17 cellular contexts compared by ENCODE assay signal in genomic region chr1:8699679-8700078, GRCh38.
DNase-seq lines count a peak whose midpoint lies in the region; ATAC-seq, FAIRE-seq and TF ChIP-seq lines count a peak whose summit lies in the region.
"Had no signal": no experiment of that assay in that cellular context is flagged by ENCODE, and none has a peak within 500 bp of the region (broad histone marks: within the 10 kb centered on the region; RNA-seq: fewer than 3 reads in every experiment).

No MANE protein-coding gene starts in this region.

- TF ChIP-seq EP300 in neural cell (conservative IDR thresholded peaks at IDR 0.05; ENCODE audit: poor library complexity, severe bottlenecking): no peak

- DNase-seq in astrocyte (ENCODE audit: low read depth): no peak
- DNase-seq in AG08396 (ENCODE audit: low spot score): no peak
- DNase-seq in SHP77 treated with DMSO at 0.1 percent for 48 hours (lab: John Stamatoyannopoulos, UW): no peak
- DNase-seq: Caco-2, GM23248, MV-4-11, NCI-H1417 treated with DMSO at 0.1 percent for 48 hours, NCI-H2029, NCI-H510A treated with DMSO at 0.1 percent for 48 hours had no signal

- H3K27me3 Mint-ChIP-seq in astrocyte (ENCODE audit: low read depth, unreplicated experiment): no peaks in the 10 kb centered on the region
- H3K27me3 Mint-ChIP-seq: IgD-negative memory B cell had no signal

- peak overlapping the region in 10 of 11 experiments; percentile 95 to 100 (median 99); a peak in 15 of 22 replicates for H3K9ac ChIP-seq in BLaER1 treated with 17β-estradiol and CSF1 and Interleukin-3, amounts not matched to agents 10 nM and 100 nM
- H3K9ac ChIP-seq in astrocyte (ENCODE audit: low read length) (no peak overlapping the region), neural cell (ENCODE audit: low read length) (no peak overlapping the region)
- H3K9ac ChIP-seq: GM23248 had no signal

- peaks cover 31% of the 10 kb centered on the region for H3K4me1 Mint-ChIP-seq in astrocyte (ENCODE audit: low read depth, unreplicated experiment)

- peaks cover 0 to 53% (median 17%) of the 10 kb centered on the region in 11 experiments; a peak in 15 of 22 replicates for H3K36me3 ChIP-seq in BLaER1 treated with 17β-estradiol and CSF1 and Interleukin-3, amounts not matched to agents 10 nM and 100 nM
- H3K36me3 ChIP-seq in HEK293 (ENCODE audit: control insufficient read depth in 2 of 2, insufficient read depth in 1 of 2, low read length in 2 of 2) (no peaks in the 10 kb centered on the region), astrocyte (ENCODE audit: insufficient read depth, low read length) (no peaks in the 10 kb centered on the region), neural cell (ENCODE audit: insufficient read depth, low read length) (no peaks in the 10 kb centered on the region)
- H3K36me3 ChIP-seq: SJSA1 had no signal

- H3K27ac Mint-ChIP-seq in astrocyte (ENCODE audit: unreplicated experiment): peak overlapping the region; percentile 78

- peaks cover 13% of the 10 kb centered on the region for H3F3A ChIP-seq in neural cell (ENCODE audit: insufficient read depth, low read length, poor library complexity, severe bottlenecking)

- POLR2A ChIA-PET in HEK293 (lab: Yijun Ruan, JAX): interaction anchor here (0.5 to 1.2 kb wide), 2 partner anchors 17 to 24 kb away, joined by 5 to 6 read pairs; no protein-coding TSS in a partner anchor

- H3K9me3 ChIP-seq in BLaER1 treated with 17β-estradiol and CSF1 and Interleukin-3, amounts not matched to agents 10 nM and 100 nM (replicated peaks in 1 of 11): peaks cover 0 to 22% (median 6%) of the 10 kb centered on the region in 11 experiments; a peak in 9 of 22 replicates
- H3K9me3 ChIP-seq in HEK293 (ENCODE audit: control insufficient read depth, insufficient read depth, low read depth, low read length) (no peaks in the 10 kb centered on the region), astrocyte (ENCODE audit: insufficient read depth, low read depth, low read length) (no peaks in the 10 kb centered on the region), neural cell (ENCODE audit: low read length) (no peaks in the 10 kb centered on the region)
- H3K9me3 ChIP-seq: Caco-2, SJSA1 had no signal

- TF ChIP-seq RAD21 in neural cell (conservative IDR thresholded peaks at IDR 0.05): no peak

- no peak overlapping the region for H3K4me3 Mint-ChIP-seq in astrocyte (ENCODE audit: unreplicated experiment)
- H3K4me3 Mint-ChIP-seq: CD14-positive monocyte had no signal

- H3K79me2 ChIP-seq in astrocyte (ENCODE audit: insufficient read depth, low read length) (peaks cover 71% of the 10 kb centered on the region), neural cell (replicated peaks; ENCODE audit: insufficient read depth, low read length) (peaks cover 89% of the 10 kb centered on the region)

- ATAC-seq in HG02981 (IDR thresholded peaks at IDR 0.05; ENCODE audit: unreplicated experiment): no peak
- no peak for ATAC-seq in HG02678 (IDR thresholded peaks at IDR 0.05; ENCODE audit: unreplicated experiment)

- no peaks in the 10 kb centered on the region for H3K27me3 ChIP-seq in BLaER1 treated with 17β-estradiol and CSF1 and Interleukin-3, amounts not matched to agents 10 nM and 100 nM
- H3K27me3 ChIP-seq in astrocyte (ENCODE audit: insufficient read depth, low read length): no peaks in the 10 kb centered on the region
- H3K27me3 ChIP-seq in neural cell (ENCODE audit: insufficient read depth, low read depth, low read length): no peaks in the 10 kb centered on the region
- H3K27me3 ChIP-seq: SJSA1 had no signal

- no peak for FAIRE-seq in astrocyte (lab: Jason Lieb, UNC)

- peaks cover 1% of the 10 kb centered on the region for H3K36me3 Mint-ChIP-seq in astrocyte (ENCODE audit: low read depth, unreplicated experiment)

- peak overlapping the region; percentile 75 to 97 (median 90) for H3K4me2 ChIP-seq in BLaER1 treated with 17β-estradiol and CSF1 and Interleukin-3, amounts not matched to agents 10 nM and 100 nM
- no peak overlapping the region for H3K4me2 ChIP-seq in astrocyte (ENCODE audit: low read length)
- H3K4me2 ChIP-seq in neural cell (ENCODE audit: low read length): peak overlapping the region; percentile 28

- no peaks in the 10 kb centered on the region for H3K9me2 ChIP-seq in neural cell (ENCODE audit: insufficient read depth, low read length)

- peak overlapping the region in 10 of 11 experiments; percentile 93 to 100 (median 97); a peak in 19 of 22 replicates for H3K27ac ChIP-seq in BLaER1 treated with 17β-estradiol and CSF1 and Interleukin-3, amounts not matched to agents 10 nM and 100 nM
- no peak overlapping the region for H3K27ac ChIP-seq in HEK293 (ENCODE audit: extremely low read depth, low read depth, low read length)
- H3K27ac ChIP-seq in astrocyte (ENCODE audit: low read depth, low read length): no peak overlapping the region
- H3K27ac ChIP-seq in neural cell (ENCODE audit: low read length): peak overlapping the region; percentile 92
- H3K27ac ChIP-seq: GM23248, SJSA1 had no signal

- H3K4me1 ChIP-seq in BLaER1 treated with 17β-estradiol and CSF1 and Interleukin-3, amounts not matched to agents 10 nM and 100 nM: peaks cover 41 to 56% (median 53%) of the 10 kb centered on the region in 10 experiments
- H3K4me1 ChIP-seq in HEK293 (ENCODE audit: control insufficient read depth, insufficient read depth, low read length) (peaks cover 21% of the 10 kb centered on the region), astrocyte (ENCODE audit: insufficient read depth, low read length) (peaks cover 23% of the 10 kb centered on the region)

- no peaks in the 10 kb centered on the region for H3K9me3 Mint-ChIP-seq in astrocyte (ENCODE audit: unreplicated experiment)
- H3K9me3 Mint-ChIP-seq: IgD-negative memory B cell had no signal

- peaks cover 17 to 65% (median 35%) of the 10 kb centered on the region in 11 experiments; a peak in 18 of 22 replicates for H4K20me1 ChIP-seq in BLaER1 treated with 17β-estradiol and CSF1 and Interleukin-3, amounts not matched to agents 10 nM and 100 nM
- H4K20me1 ChIP-seq in astrocyte (ENCODE audit: insufficient read depth, low read length): peaks cover 48% of the 10 kb centered on the region
- H4K20me1 ChIP-seq in neural cell (ENCODE audit: insufficient read depth): peaks cover 6% of the 10 kb centered on the region

- H3K4me3 ChIP-seq in BLaER1 treated with 17β-estradiol and CSF1 and Interleukin-3, amounts not matched to agents 10 nM and 100 nM: peak overlapping the region in 7 of 10 experiments; percentile 78 to 96 (median 87); a peak in 11 of 20 replicates
- H3K4me3 ChIP-seq in HEK293 (ENCODE audit: low read depth, low read length) (no peak overlapping the region), astrocyte (ENCODE audit: insufficient read depth, low read depth, low read length) (no peak overlapping the region), neural cell (ENCODE audit: low read length) (peak overlapping the region; percentile 75)
- H3K4me3 ChIP-seq: GM23248, SJSA1 had no signal

- TF ChIP-seq CTCF in HEK293 (tag by site-specific recombination; IDR thresholded peaks at IDR 0.05): no peak
- TF ChIP-seq CTCF in astrocyte (IDR thresholded peaks at IDR 0.05; ENCODE audit: insufficient read depth, low read depth, low read length): no peak
- TF ChIP-seq CTCF in neural cell (IDR thresholded peaks at IDR 0.05; ENCODE audit: poor library complexity, severe bottlenecking): no peak

- H2AFZ ChIP-seq in astrocyte (ENCODE audit: low read depth, low read length) (no peak overlapping the region), neural cell (ENCODE audit: low read depth, low read length) (no peak overlapping the region)
- H2AFZ ChIP-seq: GM23248 had no signal

- CTCF ChIA-PET in HEK293 (lab: Yijun Ruan, JAX): interaction anchor here (0.6 to 3.9 kb wide), 3 partner anchors 27 to 54 kb away, joined by 5 to 20 read pairs (median 8); no protein-coding TSS in a partner anchor

TF ChIP-seq in HEK293, 187 proteins besides CTCF, POLR2A, EP300 and RAD21:
- TF ChIP-seq GLI4 (tag by site-specific recombination; IDR thresholded peaks at IDR 0.05) (no peak), EGR2 (tag by site-specific recombination; IDR thresholded peaks at IDR 0.05; ENCODE audit: low read depth) (peak; percentile 66), ZFHX2 (tag by site-specific recombination; conservative IDR thresholded peaks at IDR 0.05) (peak; percentile 63), ZSCAN5A (tag by site-specific recombination; IDR thresholded peaks at IDR 0.05) (no peak), ZNF335 (tag by site-specific recombination; conservative IDR thresholded peaks at IDR 0.05) (no peak), ZNF501 (tag by site-specific recombination; IDR thresholded peaks at IDR 0.05) (no peak)

TF ChIP-seq in neural cell, 6 proteins besides CTCF, POLR2A, EP300 and RAD21:
- no peak for TF ChIP-seq TAF1 (IDR thresholded peaks at IDR 0.05; ENCODE audit: low read depth)
- TF ChIP-seq, protein P1, sequence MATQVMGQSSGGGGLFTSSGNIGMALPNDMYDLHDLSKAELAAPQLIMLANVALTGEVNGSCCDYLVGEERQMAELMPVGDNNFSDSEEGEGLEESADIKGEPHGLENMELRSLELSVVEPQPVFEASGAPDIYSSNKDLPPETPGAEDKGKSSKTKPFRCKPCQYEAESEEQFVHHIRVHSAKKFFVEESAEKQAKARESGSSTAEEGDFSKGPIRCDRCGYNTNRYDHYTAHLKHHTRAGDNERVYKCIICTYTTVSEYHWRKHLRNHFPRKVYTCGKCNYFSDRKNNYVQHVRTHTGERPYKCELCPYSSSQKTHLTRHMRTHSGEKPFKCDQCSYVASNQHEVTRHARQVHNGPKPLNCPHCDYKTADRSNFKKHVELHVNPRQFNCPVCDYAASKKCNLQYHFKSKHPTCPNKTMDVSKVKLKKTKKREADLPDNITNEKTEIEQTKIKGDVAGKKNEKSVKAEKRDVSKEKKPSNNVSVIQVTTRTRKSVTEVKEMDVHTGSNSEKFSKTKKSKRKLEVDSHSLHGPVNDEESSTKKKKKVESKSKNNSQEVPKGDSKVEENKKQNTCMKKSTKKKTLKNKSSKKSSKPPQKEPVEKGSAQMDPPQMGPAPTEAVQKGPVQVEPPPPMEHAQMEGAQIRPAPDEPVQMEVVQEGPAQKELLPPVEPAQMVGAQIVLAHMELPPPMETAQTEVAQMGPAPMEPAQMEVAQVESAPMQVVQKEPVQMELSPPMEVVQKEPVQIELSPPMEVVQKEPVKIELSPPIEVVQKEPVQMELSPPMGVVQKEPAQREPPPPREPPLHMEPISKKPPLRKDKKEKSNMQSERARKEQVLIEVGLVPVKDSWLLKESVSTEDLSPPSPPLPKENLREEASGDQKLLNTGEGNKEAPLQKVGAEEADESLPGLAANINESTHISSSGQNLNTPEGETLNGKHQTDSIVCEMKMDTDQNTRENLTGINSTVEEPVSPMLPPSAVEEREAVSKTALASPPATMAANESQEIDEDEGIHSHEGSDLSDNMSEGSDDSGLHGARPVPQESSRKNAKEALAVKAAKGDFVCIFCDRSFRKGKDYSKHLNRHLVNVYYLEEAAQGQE (IDR thresholded peaks at IDR 0.05; ENCODE audit: borderline replicate concordance): no peak
- no peak for TF ChIP-seq SMC3 (conservative IDR thresholded peaks at IDR 0.05; ENCODE audit: poor library complexity)
- no peak for TF ChIP-seq MXI1 (conservative IDR thresholded peaks at IDR 0.05; ENCODE audit: poor library complexity, severe bottlenecking)
- no peak for TF ChIP-seq POLR2AphosphoS5 (IDR thresholded peaks at IDR 0.05)
- TF ChIP-seq EZH2 (IDR thresholded peaks at IDR 0.05; ENCODE audit: borderline replicate concordance, insufficient read depth, low read length, poor library complexity, severe bottlenecking): no peak
TF ChIP-seq in neural cell: peak in this region for 0.

Comparison
In these comparisons a context has a peak if more than half of its experiments do, and no peak if none do; other contexts are left out.
1. H3K27ac ChIP-seq: peak in BLaER1 treated with 17β-estradiol and CSF1 and Interleukin-3, amounts not matched to agents 10 nM and 100 nM (10 of 11) and neural cell (single experiment); none in HEK293 (single experiment) and astrocyte (single experiment).
2. H3K4me3 ChIP-seq: peak in BLaER1 treated with 17β-estradiol and CSF1 and Interleukin-3, amounts not matched to agents 10 nM and 100 nM (7 of 10) and neural cell (single experiment); none in HEK293 (single experiment) and astrocyte (single experiment).
3. H3K9ac ChIP-seq: peak in BLaER1 treated with 17β-estradiol and CSF1 and Interleukin-3, amounts not matched to agents 10 nM and 100 nM (10 of 11); none in astrocyte (single experiment) and neural cell (single experiment).